1 cellular context compared by ENCODE assay signal in the genomic region with DNA sequence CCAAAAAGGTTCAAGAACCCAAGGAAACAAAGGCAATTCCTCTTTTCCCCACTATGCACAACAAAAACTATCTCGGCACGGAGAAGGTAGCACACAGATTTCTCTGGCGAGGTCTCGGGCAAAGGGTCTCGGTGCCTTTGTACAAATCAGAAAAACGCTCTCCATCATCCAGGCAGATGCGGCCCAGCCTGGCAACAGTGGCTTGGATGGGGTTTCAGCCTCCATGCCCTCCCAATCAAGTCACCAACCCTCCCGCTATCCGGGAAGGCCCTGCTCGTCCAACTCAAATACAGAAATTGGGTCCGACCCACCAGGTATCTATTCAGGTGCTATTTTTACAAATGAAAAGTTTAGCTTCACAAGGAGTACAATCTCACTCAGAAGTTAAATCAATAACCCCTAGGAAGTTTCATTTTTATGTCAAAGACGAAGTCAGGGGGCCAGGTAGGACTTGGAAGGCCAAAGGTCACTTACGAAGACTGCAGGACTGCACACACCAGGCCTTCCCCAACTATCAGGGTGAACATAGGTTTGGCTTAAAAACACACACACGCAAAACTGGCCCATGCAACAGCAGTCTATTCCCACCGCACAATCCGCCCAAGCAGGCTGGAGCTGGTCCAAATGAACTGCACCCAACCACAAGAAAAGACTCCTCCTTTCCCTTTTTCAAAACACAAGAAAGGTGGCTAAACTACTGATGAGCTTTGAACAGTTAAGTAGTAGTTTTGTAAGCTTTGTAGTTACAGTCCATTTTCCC.
TF ChIP-seq lines count a peak whose summit lies in the region.

No MANE protein-coding gene starts in this region.

TF ChIP-seq in IMR-90, 13 proteins besides CTCF, POLR2A, EP300 and RAD21 (continued from another document):
- TF ChIP-seq, protein P1, sequence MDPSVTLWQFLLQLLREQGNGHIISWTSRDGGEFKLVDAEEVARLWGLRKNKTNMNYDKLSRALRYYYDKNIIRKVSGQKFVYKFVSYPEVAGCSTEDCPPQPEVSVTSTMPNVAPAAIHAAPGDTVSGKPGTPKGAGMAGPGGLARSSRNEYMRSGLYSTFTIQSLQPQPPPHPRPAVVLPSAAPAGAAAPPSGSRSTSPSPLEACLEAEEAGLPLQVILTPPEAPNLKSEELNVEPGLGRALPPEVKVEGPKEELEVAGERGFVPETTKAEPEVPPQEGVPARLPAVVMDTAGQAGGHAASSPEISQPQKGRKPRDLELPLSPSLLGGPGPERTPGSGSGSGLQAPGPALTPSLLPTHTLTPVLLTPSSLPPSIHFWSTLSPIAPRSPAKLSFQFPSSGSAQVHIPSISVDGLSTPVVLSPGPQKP (IDR thresholded peaks at IDR 0.05; ENCODE audit: borderline replicate concordance, low read depth, low read length) = no peak
- TF ChIP-seq MXI1 (IDR thresholded peaks at IDR 0.05; ENCODE audit: borderline replicate concordance, low read depth, low read length) (no peak), FOS (IDR thresholded peaks at IDR 0.05; ENCODE audit: low read depth, low read length) (no peak), CHD1 (IDR thresholded peaks at IDR 0.05; ENCODE audit: low read depth, low read length) (no peak)
